In genomic region chr9:88745281-88746001, GRCh38 we compare ENCODE assay signal across 16 cellular contexts.
DNase-seq lines count a peak whose midpoint lies in the region; ATAC-seq and TF ChIP-seq lines count a peak whose summit lies in the region.
"Had no signal": no experiment of that assay in that cellular context is flagged by ENCODE, and none has a peak within 500 bp of the region (broad histone marks: within the 10 kb centered on the region; RNA-seq: fewer than 3 reads in every experiment).

No MANE protein-coding gene starts in this region.

- intact Hi-C loops in activated naive CD4-positive, alpha-beta T cell treated with anti-CD3 and anti-CD28 coated beads for 36 hours (cut with micrococcal nuclease): no loop called here
- intact Hi-C loops in naive thymus-derived CD4-positive, alpha-beta T cell (cut with micrococcal nuclease): no loop called here

- peak overlapping the region; percentile 59 for H3K4me2 ChIP-seq in smooth muscle cell

- no peak overlapping the region for H3K27ac Mint-ChIP-seq in activated naive CD4-positive, alpha-beta T cell treated with anti-CD3 and anti-CD28 coated beads for 36 hours
- no peak overlapping the region for H3K27ac Mint-ChIP-seq in naive thymus-derived CD4-positive, alpha-beta T cell
- H3K27ac Mint-ChIP-seq: activated CD8-positive, alpha-beta T cell treated with anti-CD3 and anti-CD28 coated beads, Interleukin-2, amount 10 ng/mL, durations not matched to agents 7 days and 5 days had no signal

- H2AFZ ChIP-seq in smooth muscle cell (ENCODE audit: low read depth): no peak overlapping the region

- no peaks in the 10 kb centered on the region for H4K20me1 ChIP-seq in smooth muscle cell (ENCODE audit: low read depth)

- in situ Hi-C loops in astrocyte of the spinal cord (cut with HindIII; ENCODE audit: low sequenced_read_pairs): no loop called here

- peaks cover 2% of the 10 kb centered on the region for H3K27me3 Mint-ChIP-seq in activated naive CD4-positive, alpha-beta T cell treated with anti-CD3 and anti-CD28 coated beads for 36 hours (ENCODE audit: low read depth)
- H3K27me3 Mint-ChIP-seq in naive thymus-derived CD4-positive, alpha-beta T cell: peaks cover 4 to 23% (median 12%) of the 10 kb centered on the region in 5 donors

- H3K4me3 Mint-ChIP-seq in activated naive CD4-positive, alpha-beta T cell treated with anti-CD3 and anti-CD28 coated beads for 36 hours: no peak overlapping the region
- H3K4me3 Mint-ChIP-seq in naive thymus-derived CD4-positive, alpha-beta T cell: no peak overlapping the region
- H3K4me3 Mint-ChIP-seq: activated CD8-positive, alpha-beta T cell treated with anti-CD3 and anti-CD28 coated beads, Interleukin-2, amount 10 ng/mL, durations not matched to agents 7 days and 5 days had no signal

- H3K9me3 Mint-ChIP-seq in activated naive CD4-positive, alpha-beta T cell treated with anti-CD3 and anti-CD28 coated beads for 36 hours: no peaks in the 10 kb centered on the region
- peaks cover 0 to 4% (median 0%) of the 10 kb centered on the region in 11 donors for H3K9me3 Mint-ChIP-seq in naive thymus-derived CD4-positive, alpha-beta T cell

- 18% methylated on average over 2 of the region's 2 CpGs for WGBS in smooth muscle cell (ENCODE audit: low lambda C conversion rate)

- H3K27me3 ChIP-seq in smooth muscle cell (ENCODE audit: low read depth): no peaks in the 10 kb centered on the region
- H3K27me3 ChIP-seq in naive thymus-derived CD4-positive, alpha-beta T cell (ENCODE audit: control insufficient read depth in 2 of 2, insufficient read depth in 2 of 2, low read length in 2 of 2): no peaks in the 10 kb centered on the region

- peaks cover 38% of the 10 kb centered on the region for H3K4me1 ChIP-seq in smooth muscle cell (ENCODE audit: low read depth)
- H3K4me1 ChIP-seq in naive thymus-derived CD4-positive, alpha-beta T cell (ENCODE audit: control insufficient read depth in 2 of 2, insufficient read depth in 2 of 2, low read length in 2 of 2): no peaks in the 10 kb centered on the region

- no peak overlapping the region for H3K4me3 ChIP-seq in astrocyte of the spinal cord (ENCODE audit: low read depth, low read length)
- no peak overlapping the region for H3K4me3 ChIP-seq in smooth muscle cell
- no peak overlapping the region for H3K4me3 ChIP-seq in naive thymus-derived CD4-positive, alpha-beta T cell (ENCODE audit: low read length)
- H3K4me3 ChIP-seq: skin epidermis had no signal

- no peak for ATAC-seq in naive thymus-derived CD4-positive, alpha-beta T cell
- ATAC-seq: activated CD8-positive, alpha-beta T cell treated with anti-CD3 and anti-CD28 coated beads, Interleukin-2, amount 10 ng/mL, durations not matched to agents 7 days and 5 days had no signal

- H3K9me3 ChIP-seq in smooth muscle cell (replicated peaks; ENCODE audit: low read depth): no peaks in the 10 kb centered on the region
- H3K9me3 ChIP-seq in naive thymus-derived CD4-positive, alpha-beta T cell (ENCODE audit: control insufficient read depth in 2 of 3, low read length in 3 of 3): no peaks in the 10 kb centered on the region

- DNase-seq in GM04503 (ENCODE audit: low read depth) (peak; percentile 93), astrocyte of the spinal cord (ENCODE audit: low read depth, low spot score) (peak; percentile 60), iris pigment epithelial cell (ENCODE audit: low read depth) (peak; percentile 56), smooth muscle cell (lab: John Stamatoyannopoulos, UW; ENCODE audit: unreplicated experiment) (no peak), CD1c-positive myeloid dendritic cell (ENCODE audit: extremely low spot score) (no peak), NCI-H1092 treated with DMSO at 0.1 percent for 48 hours (lab: John Stamatoyannopoulos, UW) (no peak)
- no peak for DNase-seq in activated naive CD4-positive, alpha-beta T cell treated with anti-CD3 and anti-CD28 coated beads for 36 hours
- DNase-seq in naive thymus-derived CD4-positive, alpha-beta T cell: no peak
- DNase-seq: activated CD8-positive, alpha-beta T cell treated with anti-CD3 and anti-CD28 coated beads, Interleukin-2, amount 10 ng/mL, durations not matched to agents 7 days and 5 days; activated gamma-delta T cell; caudate nucleus; erythroblast; NCI-H2081; substantia nigra had no signal

- H3K79me2 ChIP-seq in smooth muscle cell (ENCODE audit: low read depth): no peaks in the 10 kb centered on the region

- TF ChIP-seq CTCF in astrocyte of the spinal cord (IDR thresholded peaks at IDR 0.05; ENCODE audit: low read depth, low read length): no peak
- no peak for TF ChIP-seq CTCF in smooth muscle cell (IDR thresholded peaks at IDR 0.05; ENCODE audit: borderline replicate concordance, insufficient read depth, poor library complexity, severe bottlenecking)

- peaks cover 52% of the 10 kb centered on the region for H3F3A ChIP-seq in smooth muscle cell (ENCODE audit: low read depth)

- peak overlapping the region; percentile 98 for H3K27ac ChIP-seq in smooth muscle cell (ENCODE audit: low read depth)
- H3K27ac ChIP-seq in naive thymus-derived CD4-positive, alpha-beta T cell (ENCODE audit: low read depth, low read length): no peak overlapping the region
- H3K27ac ChIP-seq: HL-60 had no signal

- H3K9ac ChIP-seq in smooth muscle cell (ENCODE audit: low read depth): no peak overlapping the region

- CTCF ChIA-PET in activated naive CD4-positive, alpha-beta T cell treated with anti-CD3 and anti-CD28 coated beads for 36 hours (lab: Charles Lee): no interaction called here
- CTCF ChIA-PET in naive thymus-derived CD4-positive, alpha-beta T cell (lab: Charles Lee): no interaction called here

- POLR2A ChIA-PET in naive thymus-derived CD4-positive, alpha-beta T cell (lab: Charles Lee): no interaction called here

- H3K36me3 Mint-ChIP-seq in activated naive CD4-positive, alpha-beta T cell treated with anti-CD3 and anti-CD28 coated beads for 36 hours (ENCODE audit: low read depth): no peaks in the 10 kb centered on the region
- no peaks in the 10 kb centered on the region for H3K36me3 Mint-ChIP-seq in naive thymus-derived CD4-positive, alpha-beta T cell

- no peaks in the 10 kb centered on the region for H3K4me1 Mint-ChIP-seq in activated naive CD4-positive, alpha-beta T cell treated with anti-CD3 and anti-CD28 coated beads for 36 hours (ENCODE audit: low read depth)
- no peaks in the 10 kb centered on the region for H3K4me1 Mint-ChIP-seq in naive thymus-derived CD4-positive, alpha-beta T cell

- H3K36me3 ChIP-seq in smooth muscle cell (ENCODE audit: low read depth): no peaks in the 10 kb centered on the region
- H3K36me3 ChIP-seq in naive thymus-derived CD4-positive, alpha-beta T cell (ENCODE audit: control insufficient read depth in 2 of 3, insufficient read depth in 3 of 3, low read length in 3 of 3): no peaks in the 10 kb centered on the region

Comparison
In these comparisons a context has a peak if more than half of its experiments do, and no peak if none do; other contexts are left out.
1. DNase-seq: peak in GM04503 (single experiment), astrocyte of the spinal cord (single experiment) and iris pigment epithelial cell (single experiment); none in smooth muscle cell (single experiment), activated naive CD4-positive, alpha-beta T cell treated with anti-CD3 and anti-CD28 coated beads for 36 hours (single experiment), CD1c-positive myeloid dendritic cell (single experiment), NCI-H1092 treated with DMSO at 0.1 percent for 48 hours (single experiment) and naive thymus-derived CD4-positive, alpha-beta T cell (0 of 9).